In genomic region chr2:108787209-108787558, GRCh38 we compare ENCODE assay signal across 8 cellular contexts. TPM values are rescaled to one million over a fixed set of nuclear protein-coding genes. Genes with fewer than 3 reads are reported as not detected.
DNase-seq lines count a peak whose midpoint lies in the region; ATAC-seq and TF ChIP-seq lines count a peak whose summit lies in the region.

No MANE protein-coding gene starts in this region.

- H3K27me3 ChIP-seq in right atrium auricular region (no peaks in the 10 kb centered on the region), mononuclear cell (ENCODE audit: insufficient read depth, low read length) (no peaks in the 10 kb centered on the region)

- H3K9me3 Mint-ChIP-seq in brain, result peaks cover 0 to 2% (median 0%) of the 10 kb centered on the region in 5 experiments

- ATAC-seq in Right ventricle myocardium inferior (no peak), HG03460 (IDR thresholded peaks at IDR 0.05; ENCODE audit: unreplicated experiment) (no peak)

- DNase-seq in right atrium auricular region (ENCODE audit: low spot score) (no peak), Right ventricle myocardium inferior (ENCODE audit: missing footprints) (no peak), ecto neural progenitor cell (ENCODE audit: low spot score) (no peak), GM03348 (ENCODE audit: low spot score) (no peak)
- no peak for DNase-seq in activated effector memory CD4-positive, alpha-beta T cell treated with Interleukin-2 at 50 U/mL for 16 hours

- intact Hi-C loops in Right ventricle myocardium inferior (cut with DNase I), result no loop called here

- H3K27me3 Mint-ChIP-seq in brain, result peaks cover 3% of the 10 kb centered on the region

- no peak for TF ChIP-seq CTCF in right atrium auricular region (IDR thresholded peaks at IDR 0.05)
- TF ChIP-seq CTCF in brain (conservative IDR thresholded peaks at IDR 0.05), result no peak

- no peaks in the 10 kb centered on the region for H3K9me3 ChIP-seq in right atrium auricular region
- no peaks in the 10 kb centered on the region for H3K9me3 ChIP-seq in mononuclear cell (ENCODE audit: low read depth, low read length)

- H3K27ac Mint-ChIP-seq in brain, result peak overlapping the region; percentile 65 to 85 (median 78)

- H3K36me3 Mint-ChIP-seq in brain, result peaks cover 46% of the 10 kb centered on the region

- peak overlapping the region; percentile 71 to 75 for H3K27ac ChIP-seq in right atrium auricular region

- H3K4me1 Mint-ChIP-seq in brain, result peaks cover 33% of the 10 kb centered on the region

- peaks cover 15% of the 10 kb centered on the region for H3K36me3 ChIP-seq in right atrium auricular region

- peak overlapping the region; percentile 91 to 99 (median 99) for H3K4me3 Mint-ChIP-seq in brain

- H3K4me1 ChIP-seq in right atrium auricular region (peaks cover 0 to 5% of the 10 kb centered on the region in 2 donors), mononuclear cell (ENCODE audit: insufficient read depth, low read length) (peaks cover 14% of the 10 kb centered on the region)

- H3K4me3 ChIP-seq in right atrium auricular region, result peak overlapping the region; percentile 64 to 77
- H3K4me3 ChIP-seq in mononuclear cell (ENCODE audit: low read length), result peak overlapping the region; percentile 73

RNA-seq across cellular contexts. Expression of gene CCDC138, which starts 0.6 kb away (rescaled TPM):
- total RNA-seq in right atrium auricular region (1 to 10 TPM; 1.0 to 1.5 TPM), Right ventricle myocardium inferior (1.2 TPM), mononuclear cell (4.9 TPM)
- polyA plus RNA-seq in brain (ENCODE audit: insufficient read depth, low read depth, low replicate concordance), result 1.7 TPM
